16 cellular contexts compared by ENCODE assay signal in the genomic region with DNA sequence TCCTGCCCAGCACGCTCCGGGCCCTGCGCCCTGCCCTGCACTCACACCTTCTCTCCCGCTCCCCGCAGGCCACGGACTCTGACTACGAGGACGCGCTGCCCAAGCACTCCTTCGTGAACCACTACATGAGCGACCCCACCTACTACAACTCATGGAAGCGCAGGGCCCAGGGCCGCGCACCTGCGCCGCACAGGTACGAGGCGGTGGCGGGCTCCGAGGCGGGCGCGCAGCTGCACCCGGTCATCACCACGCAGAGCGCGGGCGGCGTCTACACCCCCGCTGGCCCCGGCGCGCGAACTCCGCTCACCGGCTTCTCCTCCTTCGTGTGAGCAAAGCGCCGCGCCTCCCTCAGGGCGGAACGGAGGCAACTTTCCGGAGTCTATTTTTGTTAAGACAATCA.
"Had no signal": no experiment of that assay in that cellular context is flagged by ENCODE, and none has a peak within 500 bp of the region (broad histone marks: within the 10 kb centered on the region; RNA-seq: fewer than 3 reads in every experiment).

No MANE protein-coding gene starts in this region.

- ATAC-seq: activated naive CD8-positive, alpha-beta T cell treated with anti-CD3 and anti-CD28 coated beads, Interleukin-2, amount 50 U/mL, for 24 hours; activated T-cell treated with anti-CD3 and anti-CD28 coated beads, Interleukin-2, amount 50 U/mL, for 72 hours; naive thymus-derived CD8-positive, alpha-beta T cell; psoas muscle; SK-N-SH treated with all-trans-retinoic acid at 6 μM for 48 hours; stimulated activated naive CD8-positive, alpha-beta T cell treated with anti-CD3 and anti-CD28 coated beads, Interleukin-15, Interleukin-2, amounts not matched to agents 100 U/mL and 50 U/mL, for 24 hours had no signal

- H3K27ac ChIP-seq: ascending aorta, psoas muscle, suprapubic skin, upper lobe of left lung had no signal

- H3K4me3 Mint-ChIP-seq: activated naive CD8-positive, alpha-beta T cell treated with anti-CD3 and anti-CD28 coated beads, Interleukin-2, amount 50 U/mL, for 24 hours; activated T-cell treated with anti-CD3 and anti-CD28 coated beads, Interleukin-2, amount 50 U/mL, for 72 hours; naive thymus-derived CD8-positive, alpha-beta T cell had no signal

- DNase-seq: activated naive CD4-positive, alpha-beta T cell treated with Interleukin-2 at 50 U/mL for 16 hours; activated naive CD8-positive, alpha-beta T cell treated with anti-CD3 and anti-CD28 coated beads, Interleukin-2, amount 50 U/mL, for 24 hours; activated T-cell treated with anti-CD3 and anti-CD28 coated beads, Interleukin-2, amount 50 U/mL, for 72 hours; effector CD8-positive, alpha-beta T cell; kidney glomerular epithelial cell; naive thymus-derived CD8-positive, alpha-beta T cell; nucleus accumbens; psoas muscle; stimulated activated CD4-positive, alpha-beta T cell treated with anti-CD3 and anti-CD28 coated beads, Interleukin-4, amount 100 ng/mL, for 1 hour; stimulated activated CD8-positive, alpha-beta memory T cell treated with anti-CD3 and anti-CD28 coated beads, Interleukin-4, amount 100 ng/mL, for 48 hours; stimulated activated naive CD8-positive, alpha-beta T cell treated with anti-CD3 and anti-CD28 coated beads, Interleukin-15, Interleukin-2, amounts not matched to agents 100 U/mL and 50 U/mL, for 24 hours had no signal

- H3K4me1 ChIP-seq: ascending aorta, psoas muscle, upper lobe of left lung had no signal

- H3K36me3 Mint-ChIP-seq: naive thymus-derived CD8-positive, alpha-beta T cell had no signal

- H3K27ac Mint-ChIP-seq: activated naive CD8-positive, alpha-beta T cell treated with anti-CD3 and anti-CD28 coated beads, Interleukin-2, amount 50 U/mL, for 24 hours; activated T-cell treated with anti-CD3 and anti-CD28 coated beads, Interleukin-2, amount 50 U/mL, for 72 hours; naive thymus-derived CD8-positive, alpha-beta T cell had no signal

- H3K4me1 Mint-ChIP-seq: activated naive CD8-positive, alpha-beta T cell treated with anti-CD3 and anti-CD28 coated beads, Interleukin-2, amount 50 U/mL, for 24 hours had no signal

- H3K36me3 ChIP-seq: suprapubic skin, upper lobe of left lung had no signal

- H3K27me3 ChIP-seq: ascending aorta, upper lobe of left lung had no signal

- H3K4me3 ChIP-seq: ascending aorta, lung, psoas muscle, suprapubic skin, upper lobe of left lung had no signal

- H3K9me3 Mint-ChIP-seq: activated naive CD8-positive, alpha-beta T cell treated with anti-CD3 and anti-CD28 coated beads, Interleukin-2, amount 50 U/mL, for 24 hours; activated T-cell treated with anti-CD3 and anti-CD28 coated beads, Interleukin-2, amount 50 U/mL, for 72 hours; naive thymus-derived CD8-positive, alpha-beta T cell had no signal
